23 cellular contexts compared by ENCODE assay signal in genomic region chr4:113043591-113043990, GRCh38. TPM values are rescaled to one million over a fixed set of nuclear protein-coding genes. Genes with fewer than 3 reads are reported as not detected.
A peak's percentile ranks its signal among the peaks of the same experiment; 100 is the strongest.
DNase-seq lines count a peak whose midpoint lies in the region; ATAC-seq and TF ChIP-seq lines count a peak whose summit lies in the region.
"Had no signal": no experiment of that assay in that cellular context is flagged by ENCODE, and none has a peak within 500 bp of the region (broad histone marks: within the 10 kb centered on the region; RNA-seq: fewer than 3 reads in every experiment).

No MANE protein-coding gene starts in this region.

- H3K4me3 ChIP-seq in SJSA1 (no peak overlapping the region), endodermal cell (ENCODE audit: low read length) (no peak overlapping the region), fibroblast of villous mesenchyme (ENCODE audit: low read depth, low read length) (no peak overlapping the region)
- H3K4me3 ChIP-seq: GM23338, SJCRH30 had no signal

- H3K36me3 Mint-ChIP-seq in endodermal cell (ENCODE audit: low read depth), result peaks cover 43% of the 10 kb centered on the region
- H3K36me3 Mint-ChIP-seq in activated CD8-positive, alpha-beta T cell treated with anti-CD3 and anti-CD28 coated beads, Interleukin-2, amount 10 ng/mL, durations not matched to agents 7 days and 5 days (ENCODE audit: low read depth), result no peaks in the 10 kb centered on the region

- POLR2A ChIA-PET in activated CD8-positive, alpha-beta T cell treated with anti-CD3 and anti-CD28 coated beads, Interleukin-2, amount 10 ng/mL, durations not matched to agents 7 days and 5 days (lab: Charles Lee), result no interaction called here

- H3K27me3 Mint-ChIP-seq in endodermal cell (ENCODE audit: insufficient read depth), result no peaks in the 10 kb centered on the region
- no peaks in the 10 kb centered on the region for H3K27me3 Mint-ChIP-seq in activated CD8-positive, alpha-beta T cell treated with anti-CD3 and anti-CD28 coated beads, Interleukin-2, amount 10 ng/mL, durations not matched to agents 7 days and 5 days (ENCODE audit: low read depth)

- H3K27me3 ChIP-seq in SJSA1 (replicated peaks), result no peaks in the 10 kb centered on the region
- H3K27me3 ChIP-seq in endodermal cell (ENCODE audit: control insufficient read depth, insufficient read depth, low read length, poor library complexity, severe bottlenecking), result no peaks in the 10 kb centered on the region
- H3K27me3 ChIP-seq: BE2C, SJCRH30 had no signal

- no peaks in the 10 kb centered on the region; the same call in 1 of the 2 replicates for H3K9me3 ChIP-seq in SJSA1 (replicated peaks)
- peaks cover 7% of the 10 kb centered on the region for H3K9me3 ChIP-seq in endodermal cell (ENCODE audit: control insufficient read depth, low read length)
- H3K9me3 ChIP-seq: BE2C had no signal

- H3K9ac ChIP-seq in endodermal cell (ENCODE audit: extremely low read depth, low read length, poor library complexity, severe bottlenecking), result no peak overlapping the region
- H3K9ac ChIP-seq: KMS-11 had no signal

- TF ChIP-seq CTCF in endodermal cell (conservative IDR thresholded peaks at IDR 0.05) (no peak), fibroblast of villous mesenchyme (IDR thresholded peaks at IDR 0.05; ENCODE audit: insufficient read depth, low read depth, low read length) (no peak)

- DNase-seq in SJSA1 (ENCODE audit: low read depth in 1 of 2, low spot score in 2 of 2) (peak in 1 of 2 experiments; percentile 66), endodermal cell (no peak), fibroblast of villous mesenchyme (ENCODE audit: low read depth) (peak; percentile 7), renal cortical epithelial cell (ENCODE audit: low read depth) (peak; percentile 27), KG1 (lab: John Stamatoyannopoulos, UW) (no peak)
- no peak for DNase-seq in activated CD8-positive, alpha-beta T cell treated with anti-CD3 and anti-CD28 coated beads, Interleukin-2, amount 10 ng/mL, durations not matched to agents 7 days and 5 days
- DNase-seq in activated effector memory CD4-positive, alpha-beta T cell treated with anti-CD3 and anti-CD28 coated beads, Interleukin-2, amount 50 U/mL, for 16 hours, result no peak
- DNase-seq: BE2C; DND-41; NCI-H1105; NCI-H146; NCI-H2029 treated with DMSO at 0.1 percent for 48 hours; NCI-H226; NCI-H510A treated with DMSO at 0.1 percent for 48 hours; NCI-H748 treated with DMSO at 0.1 percent for 48 hours; NK-92 treated with Interleukin-12 subunit alpha and Interleukin-12 subunit beta, amount 100 ng/mL, for 24 hours; SJCRH30 had no signal

- H3K36me3 ChIP-seq in SJSA1 (no peaks in the 10 kb centered on the region), endodermal cell (ENCODE audit: control insufficient read depth, insufficient read depth, low read length) (peaks cover 12% of the 10 kb centered on the region)

- H3K4me1 ChIP-seq in SJSA1 (replicated peaks), result peaks cover 26% of the 10 kb centered on the region
- H3K4me1 ChIP-seq in endodermal cell (ENCODE audit: control insufficient read depth, insufficient read depth, low read length), result peaks cover 2% of the 10 kb centered on the region
- H3K4me1 ChIP-seq: BE2C, SJCRH30 had no signal

- no peak overlapping the region for H3K4me3 Mint-ChIP-seq in endodermal cell
- H3K4me3 Mint-ChIP-seq in activated CD8-positive, alpha-beta T cell treated with anti-CD3 and anti-CD28 coated beads, Interleukin-2, amount 10 ng/mL, durations not matched to agents 7 days and 5 days, result no peak overlapping the region
- H3K4me3 Mint-ChIP-seq: GM23338 had no signal

- H3K9me3 Mint-ChIP-seq in endodermal cell, result no peaks in the 10 kb centered on the region
- no peaks in the 10 kb centered on the region for H3K9me3 Mint-ChIP-seq in activated CD8-positive, alpha-beta T cell treated with anti-CD3 and anti-CD28 coated beads, Interleukin-2, amount 10 ng/mL, durations not matched to agents 7 days and 5 days (ENCODE audit: insufficient read depth)
- H3K9me3 Mint-ChIP-seq: GM23338 had no signal

- CTCF ChIA-PET in activated CD8-positive, alpha-beta T cell treated with anti-CD3 and anti-CD28 coated beads, Interleukin-2, amount 10 ng/mL, durations not matched to agents 7 days and 5 days (lab: Charles Lee), result no interaction called here

- ATAC-seq in activated CD8-positive, alpha-beta T cell treated with anti-CD3 and anti-CD28 coated beads, Interleukin-2, amount 10 ng/mL, durations not matched to agents 7 days and 5 days, result no peak
- ATAC-seq in GM18517 (IDR thresholded peaks at IDR 0.05; ENCODE audit: unreplicated experiment), result no peak
- ATAC-seq: GM23338, HCT116, Panc1 had no signal

- H3K27ac ChIP-seq in SJSA1 (peak overlapping the region; percentile 50), endodermal cell (ENCODE audit: low read depth, low read length) (no peak overlapping the region)
- H3K27ac ChIP-seq: HL-60, KMS-11, SJCRH30 had no signal

- H3K4me1 Mint-ChIP-seq in endodermal cell, result peaks cover 23% of the 10 kb centered on the region
- no peaks in the 10 kb centered on the region for H3K4me1 Mint-ChIP-seq in activated CD8-positive, alpha-beta T cell treated with anti-CD3 and anti-CD28 coated beads, Interleukin-2, amount 10 ng/mL, durations not matched to agents 7 days and 5 days (ENCODE audit: low read depth)

- peak overlapping the region; percentile 6 for H3K27ac Mint-ChIP-seq in endodermal cell
- no peak overlapping the region for H3K27ac Mint-ChIP-seq in activated CD8-positive, alpha-beta T cell treated with anti-CD3 and anti-CD28 coated beads, Interleukin-2, amount 10 ng/mL, durations not matched to agents 7 days and 5 days
- H3K27ac Mint-ChIP-seq: GM23338 had no signal

RNA-seq across cellular contexts. Expression of gene ANK2, which starts 5.9 kb away (rescaled TPM):
- 3.4 and 5.4 TPM in 2 replicates for total RNA-seq in SJSA1 (2014; rRNA removed; shearing (Covaris generic))
- total RNA-seq in endodermal cell (100 to 1,000 TPM in 1 of 2 donors, 10 to 100 TPM in 1; 70.0 to 124 TPM), fibroblast of villous mesenchyme (15.1 and 23.2 TPM in 2 replicates), renal cortical epithelial cell (11.5 and 17.7 TPM in 2 replicates)
- polyA plus RNA-seq in endodermal cell (2013, experiment 1 of 2), result 25.6 TPM
- 26.7 TPM for polyA plus RNA-seq in endodermal cell (2013, experiment 2 of 2)
- 1 to 10 TPM in 1 of 2 experiments, under 1 TPM in 1; 0.47 to 1.5 TPM for total RNA-seq in activated CD8-positive, alpha-beta T cell treated with anti-CD3 and anti-CD28 coated beads, Interleukin-2, amount 10 ng/mL, durations not matched to agents 7 days and 5 days

Comparison
In these comparisons a context has a peak if more than half of its experiments do, and no peak if none do; other contexts are left out.
1. DNase-seq: peak in fibroblast of villous mesenchyme (single experiment) and renal cortical epithelial cell (single experiment); none in endodermal cell (single experiment), activated CD8-positive, alpha-beta T cell treated with anti-CD3 and anti-CD28 coated beads, Interleukin-2, amount 10 ng/mL, durations not matched to agents 7 days and 5 days (single experiment), activated effector memory CD4-positive, alpha-beta T cell treated with anti-CD3 and anti-CD28 coated beads, Interleukin-2, amount 50 U/mL, for 16 hours (single experiment) and KG1 (single experiment).